ENCODE assay signal across 18 cellular contexts in genomic region chr12:5348491-5348890, GRCh38.
DNase-seq lines count a peak whose midpoint lies in the region; ATAC-seq and TF ChIP-seq lines count a peak whose summit lies in the region.
"Had no signal": no experiment of that assay in that cellular context is flagged by ENCODE, and none has a peak within 500 bp of the region (broad histone marks: within the 10 kb centered on the region; RNA-seq: fewer than 3 reads in every experiment).

No MANE protein-coding gene starts in this region.

- H3K9me3 ChIP-seq in HEK293 (ENCODE audit: control insufficient read depth, insufficient read depth, low read depth, low read length) (no peaks in the 10 kb centered on the region), trophoblast cell (ENCODE audit: insufficient read depth, low read depth, low read length) (no peaks in the 10 kb centered on the region), psoas muscle (peaks cover 6% of the 10 kb centered on the region)

- no peak overlapping the region for H2BK12ac ChIP-seq in trophoblast cell (ENCODE audit: low read length)

- no peaks in the 10 kb centered on the region for H3K36me3 ChIP-seq in HEK293 (ENCODE audit: control insufficient read depth in 2 of 2, insufficient read depth in 1 of 2, low read length in 2 of 2)
- H3K36me3 ChIP-seq in trophoblast cell (ENCODE audit: control insufficient read depth in 1 of 2, insufficient read depth in 2 of 2, low read length in 2 of 2), result no peaks in the 10 kb centered on the region
- H3K36me3 ChIP-seq in psoas muscle (ENCODE audit: insufficient read depth in 1 of 2, low read depth in 1 of 2), result no peaks in the 10 kb centered on the region

- no peak for TF ChIP-seq CTCF in HEK293 (tag by site-specific recombination; IDR thresholded peaks at IDR 0.05)
- TF ChIP-seq CTCF in epithelial cell of esophagus (IDR thresholded peaks at IDR 0.05; ENCODE audit: insufficient read depth, low read depth, low read length, missing control alignments), result no peak
- TF ChIP-seq CTCF in psoas muscle (IDR thresholded peaks at IDR 0.05), result no peak

- no peak overlapping the region for H2AK5ac ChIP-seq in trophoblast cell (ENCODE audit: low read length)

- no CpG with 5 or more reads among the region's 4 CpGs for WGBS in trophoblast cell (ENCODE audit: extremely low coverage, insufficient coverage, insufficient read length)
- 73 to 81% (median 74%) methylated on average over 4 of the region's 4 CpGs for WGBS in psoas muscle, 3 donors

- H3K27ac ChIP-seq in HEK293 (ENCODE audit: extremely low read depth, low read depth, low read length), result no peak overlapping the region
- H3K27ac ChIP-seq in trophoblast cell (ENCODE audit: low read depth, low read length), result peak overlapping the region; percentile 44
- H3K27ac ChIP-seq in psoas muscle, result no peak overlapping the region

- no peak overlapping the region for H3K9ac ChIP-seq in trophoblast cell (ENCODE audit: low read length)

- H3K27me3 ChIP-seq in trophoblast cell (ENCODE audit: insufficient read depth, low read length), result no peaks in the 10 kb centered on the region
- no peaks in the 10 kb centered on the region for H3K27me3 ChIP-seq in psoas muscle (ENCODE audit: insufficient read depth in 3 of 3, low read length in 2 of 3)

- H3K4ac ChIP-seq in trophoblast cell (ENCODE audit: low read depth, low read length), result no peak overlapping the region

- peak overlapping the region; percentile 26 for H4K8ac ChIP-seq in trophoblast cell (ENCODE audit: low read depth, low read length)

- peaks cover 9% of the 10 kb centered on the region for H3K79me1 ChIP-seq in trophoblast cell (ENCODE audit: low read length)

- H3K18ac ChIP-seq in trophoblast cell (ENCODE audit: low read length), result no peak overlapping the region

- CTCF ChIA-PET in HEK293 (lab: Yijun Ruan, JAX), result no interaction called here

- no peak overlapping the region for H3K23ac ChIP-seq in trophoblast cell (ENCODE audit: low read length)

- no peak overlapping the region for H2BK5ac ChIP-seq in trophoblast cell (ENCODE audit: low read depth, low read length, poor library complexity)

- no peak overlapping the region for H3K4me2 ChIP-seq in trophoblast cell (ENCODE audit: low read length)

- no peaks in the 10 kb centered on the region for H3K4me1 ChIP-seq in HEK293 (ENCODE audit: control insufficient read depth, insufficient read depth, low read length)
- H3K4me1 ChIP-seq in trophoblast cell (ENCODE audit: control insufficient read depth in 1 of 2, insufficient read depth in 2 of 2, low read length in 2 of 2), result peaks cover 3 to 11% of the 10 kb centered on the region in 2 experiments
- H3K4me1 ChIP-seq in psoas muscle, result no peaks in the 10 kb centered on the region

- no peak overlapping the region for H2BK120ac ChIP-seq in trophoblast cell (ENCODE audit: insufficient read depth, low read length, poor library complexity)

- H3K79me2 ChIP-seq in trophoblast cell (ENCODE audit: control insufficient read depth, insufficient read depth, low read length, poor library complexity), result no peaks in the 10 kb centered on the region

- H3K4me3 ChIP-seq in HEK293 (ENCODE audit: low read depth, low read length) (no peak overlapping the region), epithelial cell of esophagus (ENCODE audit: low read length) (no peak overlapping the region), trophoblast cell (ENCODE audit: low read depth, low read length) (no peak overlapping the region), psoas muscle (no peak overlapping the region)

- ATAC-seq in psoas muscle (no peak), GM18870 (IDR thresholded peaks at IDR 0.05; ENCODE audit: unreplicated experiment) (no peak)
- ATAC-seq: HepG2 had no signal

- DNase-seq in OCI-M1 (lab: John Stamatoyannopoulos, UW), result peak; percentile 40
- peak; percentile 29 for DNase-seq in epithelial cell of esophagus (ENCODE audit: low read depth)
- DNase-seq in trophoblast cell, result no peak
- DNase-seq in activated T-cell treated with anti-CD3 and anti-CD28 coated beads, Interleukin-2, amount 50 U/mL, for 1 hour, result no peak
- no peak for DNase-seq in psoas muscle
- no peak for DNase-seq in retina
- DNase-seq: CD4-positive, alpha-beta memory T cell; DND-41; MV-4-11; NCI-H146; NCI-H2081 treated with DMSO at 0.1 percent for 48 hours; NCI-H446; NCI-H748 treated with DMSO at 0.1 percent for 48 hours; SHP77 treated with DMSO at 0.1 percent for 48 hours; SW 1271 had no signal

- no peak overlapping the region for H2AFZ ChIP-seq in trophoblast cell (ENCODE audit: insufficient read depth, low read length, poor library complexity)

- intact Hi-C loops in psoas muscle (cut with DNase I), result no loop called here

- H3K14ac ChIP-seq in trophoblast cell (ENCODE audit: low read length), result no peak overlapping the region

- no peak overlapping the region for H4K91ac ChIP-seq in trophoblast cell (ENCODE audit: low read depth, low read length)

- POLR2A ChIA-PET in HEK293 (lab: Yijun Ruan, JAX), result no interaction called here

- H4K12ac ChIP-seq in trophoblast cell (ENCODE audit: low read depth, low read length), result no peak overlapping the region

TF ChIP-seq in HEK293, 187 proteins besides CTCF, POLR2A, EP300 and RAD21:
- TF ChIP-seq ZBTB21 (tag by site-specific recombination; IDR thresholded peaks at IDR 0.05) (no peak), ZNF521 (tag by site-specific recombination; IDR thresholded peaks at IDR 0.05) (no peak), ZBTB10 (tag by site-specific recombination; IDR thresholded peaks at IDR 0.05) (no peak), TRIM28 (IDR thresholded peaks at IDR 0.05; ENCODE audit: borderline replicate concordance, low read length) (peak; percentile 37; the same call in 1 of the 2 replicates), ZFHX2 (tag by site-specific recombination; conservative IDR thresholded peaks at IDR 0.05) (0 out of 2 replicates have a peak, but pooled peaks have one; percentile 9), KLF8 (tag by site-specific recombination; IDR thresholded peaks at IDR 0.05) (no peak), ZSCAN30 (tag by site-specific recombination; IDR thresholded peaks at IDR 0.05) (no peak), ZNF24 (tag by site-specific recombination; IDR thresholded peaks at IDR 0.05) (no peak), TCF7L2 (IDR thresholded peaks at IDR 0.05; ENCODE audit: borderline replicate concordance, low read depth, low read length) (no peak), ZNF121 (tag by site-specific recombination; IDR thresholded peaks at IDR 0.05) (no peak)

Comparison
In these comparisons a context has a peak if more than half of its experiments do, and no peak if none do; other contexts are left out.
1. DNase-seq: peak in OCI-M1 (single experiment) and epithelial cell of esophagus (single experiment); none in trophoblast cell (0 of 2), activated T-cell treated with anti-CD3 and anti-CD28 coated beads, Interleukin-2, amount 50 U/mL, for 1 hour (single experiment), psoas muscle (0 of 2) and retina (single experiment).